11 cellular contexts compared by ENCODE assay signal in the genomic region with DNA sequence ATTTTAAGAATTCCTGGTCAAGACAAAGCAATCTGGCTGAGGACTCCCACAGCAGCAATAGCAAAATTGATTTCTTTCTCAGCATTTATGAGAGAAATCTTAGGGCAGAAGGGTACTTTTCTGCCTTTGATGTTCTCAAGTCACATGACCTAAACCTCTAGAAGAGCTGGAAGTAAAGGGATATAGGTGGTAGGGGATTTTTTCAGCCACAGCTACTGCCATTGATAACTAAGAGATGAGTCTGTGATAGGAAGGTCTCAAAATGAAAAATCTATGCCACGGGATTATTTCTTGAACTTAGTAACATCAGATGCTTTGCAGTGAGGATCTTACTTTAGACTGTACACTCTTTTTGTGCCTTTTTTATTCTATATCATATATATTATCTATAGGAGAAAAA. TPM values are rescaled to one million over a fixed set of nuclear protein-coding genes. Genes with fewer than 3 reads are reported as not detected.
DNase-seq lines count a peak whose midpoint lies in the region; ATAC-seq, FAIRE-seq and TF ChIP-seq lines count a peak whose summit lies in the region.
"Had no signal": no experiment of that assay in that cellular context is flagged by ENCODE, and none has a peak within 500 bp of the region (broad histone marks: within the 10 kb centered on the region; RNA-seq: fewer than 3 reads in every experiment).

No MANE protein-coding gene starts in this region.

- intact Hi-C loops in HepG2 (cut with micrococcal nuclease; ENCODE audit: unreplicated experiment) = no loop called here
- intact Hi-C loops in right lobe of liver (cut with DNase I) = no loop called here

- H2AFZ ChIP-seq in HepG2 (ENCODE audit: low read length) = no peak overlapping the region

- TF ChIP-seq RAD21 in HepG2 (CRISPR knock-in tag; IDR thresholded peaks at IDR 0.05) = no peak

- no peak for TF ChIP-seq POLR2A in HepG2 (IDR thresholded peaks at IDR 0.05; ENCODE audit: insufficient read depth in 1 of 2, low read depth in 2 of 2, low read length in 2 of 2)
- no peak for TF ChIP-seq POLR2A in right lobe of liver (IDR thresholded peaks at IDR 0.05)

- TSS peak; percentile 39 for BruUV-seq in HepG2 (replicated peaks; lab: Mats Ljungman, UMichigan)

- TF ChIP-seq CTCF in HepG2 (CRISPR knock-in tag; IDR thresholded peaks at IDR 0.05) (no peak), right lobe of liver (IDR thresholded peaks at IDR 0.05) (no peak)

- no peak overlapping the region for H3K9ac ChIP-seq in HepG2 (ENCODE audit: insufficient read depth, low read depth, low read length)

- H3K4me2 ChIP-seq in HepG2 (ENCODE audit: low read depth, low read length) = no peak overlapping the region

- H3K27ac Mint-ChIP-seq in T-helper 17 cell = peak overlapping the region; percentile 37
- no peak overlapping the region for H3K27ac Mint-ChIP-seq in effector memory CD8-positive, alpha-beta T cell

- H3K36me3 ChIP-seq in HepG2 (replicated peaks in 1 of 2; ENCODE audit: control insufficient read depth in 1 of 2, insufficient read depth in 2 of 2, low read length in 2 of 2) = peaks cover 20 to 73% of the 10 kb centered on the region in 2 experiments
- peaks cover 9 to 96% (median 57%) of the 10 kb centered on the region in 4 donors for H3K36me3 ChIP-seq in right lobe of liver

- no peak overlapping the region for H3K4me3 Mint-ChIP-seq in T-helper 17 cell
- no peak overlapping the region for H3K4me3 Mint-ChIP-seq in effector memory CD8-positive, alpha-beta T cell

- H3K27me3 ChIP-seq in HepG2 (ENCODE audit: control insufficient read depth in 1 of 2, insufficient read depth in 2 of 2, low read length in 2 of 2) (no peaks in the 10 kb centered on the region), right lobe of liver (no peaks in the 10 kb centered on the region)

- no peak for ATAC-seq in HepG2
- ATAC-seq in right lobe of liver = no peak
- peak; percentile 85 for ATAC-seq in T-helper 17 cell
- peak; percentile 31 for ATAC-seq in effector memory CD8-positive, alpha-beta T cell (replicated peaks)
- no peak for ATAC-seq in HG03342 (IDR thresholded peaks at IDR 0.05; ENCODE audit: unreplicated experiment)

- POLR2A ChIA-PET in HepG2 (lab: Yijun Ruan, JAX) = no interaction called here

- 100% methylated on average over 1 of the region's 1 CpG for WGBS in HepG2 (ENCODE audit: low lambda C conversion rate)
- WGBS in right lobe of liver (ENCODE audit: insufficient coverage, low coverage, low lambda C conversion rate, missing lambda C conversion rate) = 92% methylated on average over 1 of the region's 1 CpG

- CTCF ChIA-PET in HepG2 (lab: Yijun Ruan, JAX; ENCODE audit: low intra/inter-chr PET ratio, low total read pairs) = no interaction called here

- FAIRE-seq in HepG2 (lab: Jason Lieb, UNC) = no peak
- FAIRE-seq: H54, RCC 7860 had no signal

- TF ChIP-seq EP300 in HepG2 (IDR thresholded peaks at IDR 0.05; ENCODE audit: low read depth in 2 of 2, low read length in 2 of 2) = no peak
- no peak for TF ChIP-seq EP300 in HepG2 (CRISPR knock-in tag; IDR thresholded peaks at IDR 0.05; ENCODE audit: borderline replicate concordance)

- H3K4me1 ChIP-seq in HepG2 (ENCODE audit: insufficient read depth, low read length) (no peaks in the 10 kb centered on the region), right lobe of liver (no peaks in the 10 kb centered on the region)

- no peaks in the 10 kb centered on the region for H3K9me3 Mint-ChIP-seq in effector memory CD8-positive, alpha-beta T cell

- H3K36me3 Mint-ChIP-seq in T-helper 17 cell (ENCODE audit: low read depth) = peaks cover 6% of the 10 kb centered on the region
- H3K36me3 Mint-ChIP-seq in effector memory CD8-positive, alpha-beta T cell (ENCODE audit: insufficient read depth) = peaks cover 53% of the 10 kb centered on the region

- H3K27me3 Mint-ChIP-seq in T-helper 17 cell = no peaks in the 10 kb centered on the region
- no peaks in the 10 kb centered on the region for H3K27me3 Mint-ChIP-seq in effector memory CD8-positive, alpha-beta T cell

- DNase-seq in HepG2 (ENCODE audit: low spot score) (no peak), right lobe of liver (no peak), T-helper 17 cell (no peak), G401 (ENCODE audit: low spot score) (no peak)
- no peak for DNase-seq in effector memory CD8-positive, alpha-beta T cell
- no peak for DNase-seq in activated CD4-positive, CD25-positive, alpha-beta regulatory T cell treated with anti-CD3 and anti-CD28 coated beads, Interleukin-2, amount 50 U/mL, for 72 hours
- DNase-seq: NCI-H1930, NCI-H510A had no signal

- in situ Hi-C loops in HepG2 (cut with HindIII; ENCODE audit: extremely low pct_ligation_motif_present, low pct_unique_long_range_greater_than_20kb) (no loop called here), G401 (cut with HindIII; ENCODE audit: low sequenced_read_pairs) (no loop called here)

- H3K9me3 ChIP-seq in HepG2 (ENCODE audit: low read length) (no peaks in the 10 kb centered on the region), right lobe of liver (no peaks in the 10 kb centered on the region), T-helper 17 cell (ENCODE audit: control insufficient read depth, low read length, poor library complexity, severe bottlenecking) (no peaks in the 10 kb centered on the region)

- H3K79me2 ChIP-seq in HepG2 (ENCODE audit: insufficient read depth, low read length) = no peaks in the 10 kb centered on the region

- H4K20me1 ChIP-seq in HepG2 (ENCODE audit: insufficient read depth, low read length) = no peaks in the 10 kb centered on the region

- H3K27ac ChIP-seq in HepG2 (ENCODE audit: extremely low read length, insufficient read depth, low read length) (no peak overlapping the region), right lobe of liver (no peak overlapping the region)

- H3K4me1 Mint-ChIP-seq in T-helper 17 cell = peaks cover 8% of the 10 kb centered on the region
- no peaks in the 10 kb centered on the region for H3K4me1 Mint-ChIP-seq in effector memory CD8-positive, alpha-beta T cell (ENCODE audit: low read depth in 2 of 2)

- H3K4me3 ChIP-seq in HepG2 (replicated peaks in 1 of 3; ENCODE audit: insufficient read depth in 1 of 3, low read depth in 2 of 3, low read length in 3 of 3) = no peak overlapping the region
- H3K4me3 ChIP-seq in right lobe of liver = no peak overlapping the region

TF ChIP-seq in HepG2, 621 proteins besides CTCF, POLR2A, EP300 and RAD21 (continues in another document):
- TF ChIP-seq MLX (CRISPR knock-in tag; IDR thresholded peaks at IDR 0.05) (no peak), ZXDC (CRISPR knock-in tag; IDR thresholded peaks at IDR 0.05) (no peak), NFRKB (IDR thresholded peaks at IDR 0.05) (no peak), CBX1 (IDR thresholded peaks at IDR 0.05; ENCODE audit: low read depth) (no peak)

RNA-seq across cellular contexts. Expression of gene IL6ST, which starts 35.6 kb away (rescaled TPM):
- total RNA-seq in HepG2 (2016; rRNA removed; fragmentation: Illumina TruSeq; extraction: Trizol) = 161 and 166 TPM in 2 replicates
- total RNA-seq in HepG2 (2016; cell fraction: cytosol; rRNA removed; fragmentation: Illumina TruSeq; extraction: Trizol; ENCODE audit: low read depth) = 14.7 and 15.1 TPM in 2 replicates
- total RNA-seq in HepG2 (2016; cell fraction: insoluble cytoplasmic fraction; rRNA removed; fragmentation: Illumina TruSeq; extraction: Trizol) = 168 TPM in 2 replicates
- total RNA-seq in HepG2 (2016; cell fraction: membrane; rRNA removed; fragmentation: Illumina TruSeq; extraction: Trizol) = 65.8 and 71.7 TPM in 2 replicates
- 163 and 201 TPM in 2 replicates for total RNA-seq in HepG2 (2016; cell fraction: nucleus; rRNA removed; fragmentation: Illumina TruSeq; extraction: Trizol)
- 57.9 and 66.6 TPM in 2 replicates for polyA plus RNA-seq in HepG2 (2011; rRNA removed)
- 31.2 and 65.6 TPM in 2 replicates for polyA plus RNA-seq in HepG2 (2011; cell fraction: cytosol; rRNA removed)
- 23.4 and 30.7 TPM in 2 replicates for polyA plus RNA-seq in HepG2 (2011; cell fraction: nucleus; rRNA removed)
- 51.0 and 78.1 TPM in 2 replicates for polyA plus RNA-seq in HepG2 (2012)
- polyA plus RNA-seq in HepG2 (2016; cell fraction: cytosol; fragmentation: Illumina TruSeq; extraction: Trizol; ENCODE audit: low read depth) = 2.0 and 2.1 TPM in 2 replicates
- 43.1 and 49.7 TPM in 2 replicates for polyA plus RNA-seq in HepG2 (2016; cell fraction: insoluble cytoplasmic fraction; fragmentation: Illumina TruSeq; extraction: Trizol; ENCODE audit: low read depth)
- 9.8 and 10.4 TPM in 2 replicates for polyA plus RNA-seq in HepG2 (2016; cell fraction: membrane; fragmentation: Illumina TruSeq; extraction: Trizol; ENCODE audit: low read depth)
- 83.2 and 85.6 TPM in 2 replicates for polyA plus RNA-seq in HepG2 (2016; cell fraction: nucleus; fragmentation: Illumina TruSeq; extraction: Trizol; ENCODE audit: insufficient read depth, low read depth)
- 72.6 and 124 TPM in 2 replicates for polyA minus RNA-seq in HepG2 (2011; rRNA and poly(A)+ RNA removed; ENCODE audit: low replicate concordance)
- polyA minus RNA-seq in HepG2 (2011; cell fraction: cytosol; rRNA and poly(A)+ RNA removed) = 241 and 268 TPM in 2 replicates
- polyA minus RNA-seq in HepG2 (2011; cell fraction: nucleus; rRNA and poly(A)+ RNA removed) = 145 and 264 TPM in 2 replicates
- total RNA-seq in right lobe of liver = 100 to 1,000 TPM; 150 to 341 (median 278) TPM
- total RNA-seq in T-helper 17 cell = 100 to 1,000 TPM; 159 TPM
- total RNA-seq in G401 (2014; rRNA removed; shearing (Covaris generic)) = 10.2 and 16.6 TPM in 2 replicates

Comparison
In these comparisons a context has a peak if more than half of its experiments do, and no peak if none do; other contexts are left out.
1. ATAC-seq: peak in T-helper 17 cell (single experiment) and effector memory CD8-positive, alpha-beta T cell (single experiment); none in HepG2 (single experiment), right lobe of liver (0 of 4) and HG03342 (single experiment).